Comparison of ENCODE assay signal across 16 cellular contexts in the genomic region with DNA sequence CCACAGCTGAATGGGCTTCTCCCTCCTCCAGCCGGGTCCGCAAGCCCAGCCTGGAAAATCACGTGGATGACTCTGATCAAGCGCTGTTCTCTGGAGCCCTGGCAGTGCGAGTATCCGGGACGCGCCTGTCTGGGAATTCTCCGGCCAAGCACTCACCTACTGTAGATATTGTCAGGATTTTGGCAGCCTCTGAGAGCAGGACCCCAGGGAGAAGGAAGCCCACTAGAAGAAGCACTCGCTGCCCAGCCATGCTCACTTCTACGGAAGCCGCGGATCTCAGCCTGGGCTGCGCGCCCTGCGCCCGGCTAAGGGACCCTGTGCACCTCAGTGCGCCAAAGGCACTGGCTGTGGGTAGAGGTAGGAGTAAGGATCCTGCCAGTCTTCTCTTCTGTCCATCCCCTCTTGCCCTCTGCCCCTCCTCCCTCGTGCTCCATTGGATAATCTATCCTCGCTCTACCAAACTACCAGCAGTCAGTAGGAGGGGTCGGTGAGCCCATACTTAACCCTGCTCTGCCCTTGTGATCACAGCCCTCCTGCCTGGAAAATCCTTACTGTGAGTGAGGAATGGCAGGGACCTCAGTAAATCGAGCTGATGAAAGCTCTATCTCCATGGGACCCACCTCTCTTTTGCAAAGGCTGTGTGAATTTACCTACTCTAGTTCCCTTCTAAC. TPM values are rescaled to one million over a fixed set of nuclear protein-coding genes. Genes with fewer than 3 reads are reported as not detected.
DNase-seq lines count a peak whose midpoint lies in the region; ATAC-seq and TF ChIP-seq lines count a peak whose summit lies in the region.
"Had no signal": no experiment of that assay in that cellular context is flagged by ENCODE, and none has a peak within 500 bp of the region (broad histone marks: within the 10 kb centered on the region; RNA-seq: fewer than 3 reads in every experiment).

TSS of gene UGT3A2 (minus strand) at position 343 of the 671 bp plus-strand sequence. CDS start at position 250, 93 bp downstream.

- peaks cover 0 to 17% (median 0%) of the 10 kb centered on the region in 3 donors for H3K27me3 ChIP-seq in psoas muscle (ENCODE audit: insufficient read depth in 3 of 3, low read length in 2 of 3)

- intact Hi-C loops in psoas muscle (cut with DNase I), result no loop called here

- 1 to 3% (median 2%) methylated on average over 22 of the region's 22 CpGs for WGBS in psoas muscle, 3 donors

- H3K27ac ChIP-seq in psoas muscle, result no peak within 1 kb of the TSS
- H3K27ac ChIP-seq: left lung, RWPE1, sigmoid colon had no signal

- H3K27ac Mint-ChIP-seq in HFFc6, result no peak within 1 kb of the TSS
- no peak within 1 kb of the TSS for H3K27ac Mint-ChIP-seq in osteocyte (ENCODE audit: unreplicated experiment)

- H3K4me1 ChIP-seq in psoas muscle, result no peaks in the 10 kb centered on the region
- H3K4me1 ChIP-seq: sigmoid colon had no signal

- TF ChIP-seq CTCF in psoas muscle (IDR thresholded peaks at IDR 0.05) (no peak), HFFc6 (IDR thresholded peaks at IDR 0.05) (no peak), osteocyte (IDR thresholded peaks at IDR 0.05) (no peak)

- DNase-seq in ELF-1 (ENCODE audit: low read depth, low spot score) (peak; percentile 84), NCI-H526 treated with DMSO at 0.1 percent for 48 hours (lab: John Stamatoyannopoulos, UW) (peak; percentile 61), iPS DF 4.7 (ENCODE audit: extremely low read depth, low spot score) (peak; percentile 79), psoas muscle (peak in 1 of 2 donors; percentile 49), HFFc6 (no peak), osteocyte (ENCODE audit: extremely low spot score, unreplicated experiment) (no peak), T-helper 2 cell (no peak)
- DNase-seq: activated CD4-positive, alpha-beta T cell treated with anti-CD3 and anti-CD28 coated beads, Interleukin-2, amount 50 U/mL, for 48 hours; amniotic stem cell; GOT3; left lung; NCI-H1417 treated with DMSO at 0.1 percent for 48 hours; sigmoid colon; stimulated activated naive CD4-positive, alpha-beta T cell had no signal

- no peaks in the 10 kb centered on the region for H3K9me3 Mint-ChIP-seq in HFFc6
- H3K9me3 Mint-ChIP-seq in osteocyte (ENCODE audit: unreplicated experiment), result no peaks in the 10 kb centered on the region

- H3K4me3 Mint-ChIP-seq in HFFc6 (no peak within 1 kb of the TSS), osteocyte (ENCODE audit: unreplicated experiment) (no peak within 1 kb of the TSS)

- H3K9me3 ChIP-seq in psoas muscle, result no peaks in the 10 kb centered on the region
- H3K9me3 ChIP-seq: sigmoid colon had no signal

- H3K4me1 Mint-ChIP-seq in HFFc6 (ENCODE audit: low read depth), result peaks cover 8% of the 10 kb centered on the region
- H3K4me1 Mint-ChIP-seq in osteocyte (ENCODE audit: unreplicated experiment), result peaks cover 2% of the 10 kb centered on the region

- no peaks in the 10 kb centered on the region for H3K36me3 ChIP-seq in psoas muscle (ENCODE audit: insufficient read depth in 1 of 2, low read depth in 1 of 2)
- H3K36me3 ChIP-seq: left lung, sigmoid colon had no signal

- peak in 3 of 4 donors; percentile 22 to 35 (median 30) for ATAC-seq in psoas muscle
- ATAC-seq in GM21423 (IDR thresholded peaks at IDR 0.05; ENCODE audit: unreplicated experiment), result no peak
- ATAC-seq: left lung had no signal

- peak within 1 kb of the TSS; percentile 47 for H3K4me3 ChIP-seq in psoas muscle
- H3K4me3 ChIP-seq: left lung, sigmoid colon had no signal

- H3K36me3 Mint-ChIP-seq in HFFc6 (ENCODE audit: low read depth) (no peaks in the 10 kb centered on the region), osteocyte (ENCODE audit: unreplicated experiment) (no peaks in the 10 kb centered on the region)

- peaks cover 19% of the 10 kb centered on the region for H3K27me3 Mint-ChIP-seq in HFFc6 (ENCODE audit: insufficient read depth)
- H3K27me3 Mint-ChIP-seq in osteocyte (ENCODE audit: unreplicated experiment), result peaks cover 48% of the 10 kb centered on the region

RNA-seq across cellular contexts. Expression of gene UGT3A2, which starts in this region (rescaled TPM):
- total RNA-seq in psoas muscle (not detected), osteocyte (not detected in 2 replicates)
- not detected for polyA plus RNA-seq in psoas muscle
- not detected for total RNA-seq in HFFc6 (2021; fragmentation: NEBNext Ultra II Directional; extraction: Animal tissue kit (Norgen Biotek cat#: 25700))

Comparison
In these comparisons a context has a peak if more than half of its experiments do, and no peak if none do; other contexts are left out.
1. Peak in ATAC-seq and H3K4me3 ChIP-seq in psoas muscle; RNA of the gene not detected or under 1 TPM.
2. DNase-seq: peak in ELF-1 (single experiment), NCI-H526 treated with DMSO at 0.1 percent for 48 hours (single experiment) and iPS DF 4.7 (single experiment); none in HFFc6 (single experiment), osteocyte (single experiment) and T-helper 2 cell (0 of 5).